7 cellular contexts compared by ENCODE assay signal in genomic region chr12:42237853-42238239, GRCh38. TPM values are rescaled to one million over a fixed set of nuclear protein-coding genes. Genes with fewer than 3 reads are reported as not detected.
DNase-seq lines count a peak whose midpoint lies in the region; ATAC-seq and TF ChIP-seq lines count a peak whose summit lies in the region.

No MANE protein-coding gene starts in this region.

- H3K9ac ChIP-seq in skeletal muscle satellite cell (ENCODE audit: low read depth, low read length) = peak overlapping the region; percentile 94

- no peak for TF ChIP-seq CTCF in glutamatergic neuron (IDR thresholded peaks at IDR 0.05; ENCODE audit: partially characterized antibody, unreplicated experiment)

- ATAC-seq in GM18867 (IDR thresholded peaks at IDR 0.05; ENCODE audit: unreplicated experiment) (peak; percentile 36), HG02840 (IDR thresholded peaks at IDR 0.05; ENCODE audit: low FRiP score, unreplicated experiment) (peak; percentile 34), T-cell (replicated peaks in 1 of 4) (peak; percentile 46 to 59 (median 54))

- peaks cover 7% of the 10 kb centered on the region for H3K36me3 ChIP-seq in skeletal muscle satellite cell (ENCODE audit: insufficient read depth, low read length)

- H3K27me3 ChIP-seq in skeletal muscle satellite cell (ENCODE audit: control insufficient read depth, insufficient read depth, low read length) = no peaks in the 10 kb centered on the region

- H3K4me2 ChIP-seq in skeletal muscle satellite cell (ENCODE audit: low read length) = peak overlapping the region; percentile 70

- CTCF ChIA-PET in T-cell (lab: Charles Lee) = no interaction called here

- H3K27ac Mint-ChIP-seq in T-cell = peak overlapping the region; percentile 79 to 85
- peak overlapping the region; percentile 73 for H3K27ac Mint-ChIP-seq in glutamatergic neuron (ENCODE audit: unreplicated experiment)

- POLR2A ChIA-PET in T-cell (lab: Charles Lee) = no interaction called here

- peak overlapping the region; percentile 86 to 90 (median 88) for H3K4me3 Mint-ChIP-seq in T-cell
- peak overlapping the region; percentile 67 for H3K4me3 Mint-ChIP-seq in glutamatergic neuron (ENCODE audit: unreplicated experiment)

- H3K36me3 Mint-ChIP-seq in T-cell (peaks cover 14% of the 10 kb centered on the region), glutamatergic neuron (ENCODE audit: unreplicated experiment) (peaks cover 5% of the 10 kb centered on the region)

- peaks cover 45 to 51% (median 47%) of the 10 kb centered on the region in 3 donors for H3K4me1 Mint-ChIP-seq in T-cell
- H3K4me1 Mint-ChIP-seq in glutamatergic neuron (ENCODE audit: low read depth, unreplicated experiment) = peaks cover 16% of the 10 kb centered on the region

- H3K27me3 Mint-ChIP-seq in T-cell = no peaks in the 10 kb centered on the region
- peaks cover 9% of the 10 kb centered on the region for H3K27me3 Mint-ChIP-seq in glutamatergic neuron (ENCODE audit: unreplicated experiment)

- peak in 3 of 34 experiments; percentile 0 to 40 (median 1) for DNase-seq in T-cell
- DNase-seq in glutamatergic neuron = no peak
- no peak for DNase-seq in DMS53 treated with DMSO at 0.1 percent for 48 hours (lab: John Stamatoyannopoulos, UW; ENCODE audit: unreplicated experiment)
- no peak for DNase-seq in activated CD8-positive, alpha-beta memory T cell treated with anti-CD3 and anti-CD28 coated beads, Interleukin-2, amount 50 U/mL, for 48 hours

- peak overlapping the region; percentile 83 for H3K4me3 ChIP-seq in skeletal muscle satellite cell (ENCODE audit: low read length)

- H3K9me3 Mint-ChIP-seq in T-cell (no peaks in the 10 kb centered on the region), glutamatergic neuron (ENCODE audit: unreplicated experiment) (peaks cover 15% of the 10 kb centered on the region)

- H3K9me3 ChIP-seq in skeletal muscle satellite cell (replicated peaks; ENCODE audit: low read length) = no peaks in the 10 kb centered on the region

- H3K4me1 ChIP-seq in skeletal muscle satellite cell (ENCODE audit: control insufficient read depth, insufficient read depth, low read length) = peaks cover 20% of the 10 kb centered on the region

RNA-seq across cellular contexts. Expression of gene YAF2, which starts 0.2 kb away (rescaled TPM):
- total RNA-seq in T-cell = 10 to 100 TPM; 37.8 to 68.3 (median 43.6) TPM
- 52.5 TPM for total RNA-seq in glutamatergic neuron (ENCODE audit: unreplicated experiment)
- 10.9 and 15.2 TPM in 2 replicates for total RNA-seq in skeletal muscle satellite cell (2012; rRNA removed)
